In genomic region chr16:66850115-66850815, GRCh38 we compare ENCODE assay signal across 19 cellular contexts. TPM values are rescaled to one million over a fixed set of nuclear protein-coding genes. Genes with fewer than 3 reads are reported as not detected.
"Had no signal": no experiment of that assay in that cellular context is flagged by ENCODE, and none has a peak within 500 bp of the region (broad histone marks: within the 10 kb centered on the region; RNA-seq: fewer than 3 reads in every experiment).

No MANE protein-coding gene starts in this region.

- H3K9me3 ChIP-seq: breast epithelium, esophagus muscularis mucosa, transverse colon had no signal

- ATAC-seq: left cardiac atrium, right cardiac atrium had no signal

- H3K27ac ChIP-seq: breast epithelium, esophagus muscularis mucosa, transverse colon had no signal

- H3K4me3 Mint-ChIP-seq: activated CD4-positive, alpha-beta T cell treated with anti-CD3 and anti-CD28 coated beads, Interleukin-2, amount 10 ng/mL, durations not matched to agents 7 days and 5 days; immature natural killer cell; naive B cell; WTC11 had no signal

- H3K9me3 Mint-ChIP-seq: activated CD4-positive, alpha-beta T cell treated with anti-CD3 and anti-CD28 coated beads, Interleukin-2, amount 10 ng/mL, durations not matched to agents 7 days and 5 days; naive B cell; WTC11 had no signal

- H3K36me3 Mint-ChIP-seq: naive B cell, WTC11 had no signal

- H3K27ac Mint-ChIP-seq: immature natural killer cell, WTC11 had no signal

- H3K36me3 ChIP-seq: breast epithelium, esophagus muscularis mucosa, transverse colon had no signal

- H3K4me3 ChIP-seq: breast epithelium, esophagus muscularis mucosa, lung, transverse colon had no signal

- H3K4me1 ChIP-seq: breast epithelium had no signal

- DNase-seq: activated CD4-positive, alpha-beta T cell treated with anti-CD3 and anti-CD28 coated beads, Interleukin-2, amount 10 ng/mL, durations not matched to agents 7 days and 5 days; activated CD8-positive, alpha-beta memory T cell treated with anti-CD3 and anti-CD28 coated beads for 24 hours; activated gamma-delta T cell; immature natural killer cell; left cardiac atrium; naive B cell; small intestine; stimulated activated naive CD4-positive, alpha-beta T cell; transverse colon had no signal

RNA-seq across cellular contexts. Expression of gene CA7, which starts 6.1 kb away (rescaled TPM):
- total RNA-seq: activated CD4-positive, alpha-beta T cell treated with anti-CD3 and anti-CD28 coated beads, Interleukin-2, amount 10 ng/mL, durations not matched to agents 7 days and 5 days; aorta; cerebellum; dermis microvascular lymphatic vessel endothelial cell; fibroblast of villous mesenchyme; left cardiac atrium; lung; right cardiac atrium; T-helper 1 cell treated with Interleukin-12 subunit alpha and Interleukin-12 subunit beta and Interleukin-4 antibody, amounts not matched to agents 30 ng/mL and 1 ng/mL, for 36 hours had no signal
- polyA plus RNA-seq: lung, right cardiac atrium had no signal

RNA-seq across cellular contexts. Expression of gene TERB1, which starts 48.9 kb away (rescaled TPM):
- total RNA-seq: aorta; cerebellum; dermis microvascular lymphatic vessel endothelial cell; esophagus muscularis mucosa; fibroblast of villous mesenchyme; left cardiac atrium; lung; T-helper 1 cell treated with Interleukin-12 subunit alpha and Interleukin-12 subunit beta and Interleukin-4 antibody, amounts not matched to agents 30 ng/mL and 1 ng/mL, for 36 hours; WTC11 had no signal
- polyA plus RNA-seq: aorta, lung, right cardiac atrium, small intestine had no signal
